28 cellular contexts compared by ENCODE assay signal in the genomic region with DNA sequence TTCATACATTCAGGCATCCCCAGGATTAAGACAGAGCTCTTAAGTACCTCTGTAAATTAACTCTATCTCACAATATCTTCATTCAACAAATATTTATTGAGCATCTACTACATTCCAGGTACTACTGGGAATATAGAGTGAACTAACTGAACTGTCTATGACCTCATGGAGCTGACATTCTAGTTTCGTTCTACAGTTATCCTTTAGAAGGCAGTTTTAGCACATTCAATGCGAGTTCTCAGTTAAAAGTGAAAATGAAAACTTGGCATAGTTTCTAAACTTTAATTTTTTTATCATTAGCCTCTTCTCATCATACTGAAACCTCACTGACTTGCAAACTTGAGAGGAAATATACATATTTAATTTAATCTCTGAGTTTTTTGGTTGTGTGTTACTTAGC. TPM values are rescaled to one million over a fixed set of nuclear protein-coding genes. Genes with fewer than 3 reads are reported as not detected.
A peak's percentile ranks its signal among the peaks of the same experiment; 100 is the strongest.
DNase-seq lines count a peak whose midpoint lies in the region; ATAC-seq and TF ChIP-seq lines count a peak whose summit lies in the region.
"Had no signal": no experiment of that assay in that cellular context is flagged by ENCODE, and none has a peak within 500 bp of the region (broad histone marks: within the 10 kb centered on the region; RNA-seq: fewer than 3 reads in every experiment).

No MANE protein-coding gene starts in this region.

- H3K9me2 ChIP-seq in OCI-LY7 (ENCODE audit: insufficient read depth, low read length): no peaks in the 10 kb centered on the region

- no peak overlapping the region for H3K9ac ChIP-seq in colonic mucosa (ENCODE audit: low read depth in 2 of 2, low read length in 2 of 2)

- no peaks in the 10 kb centered on the region for H3K36me3 ChIP-seq in colonic mucosa
- H3K36me3 ChIP-seq in OCI-LY7 (ENCODE audit: insufficient read depth, low read length): no peaks in the 10 kb centered on the region
- H3K36me3 ChIP-seq: HAP-1, SJSA1 had no signal

- TF ChIP-seq CTCF in colonic mucosa (IDR thresholded peaks at IDR 0.05) (no peak), OCI-LY7 (conservative IDR thresholded peaks at IDR 0.05; ENCODE audit: low read length) (no peak; the same call in 1 of the 2 replicates)

- peak; percentile 9 for DNase-seq in OCI-M1 (lab: John Stamatoyannopoulos, UW)
- DNase-seq in colonic mucosa: no peak
- DNase-seq in OCI-LY7 (ENCODE audit: low spot score): no peak
- DNase-seq: C1 segment of cervical spinal cord; CD8-positive, alpha-beta memory T cell; DMS79 treated with DMSO at 0.1 percent for 48 hours; GF-D8; GOT3; HFFc6; KBM-7; NCI-H1092 treated with DMSO at 0.1 percent for 48 hours; NCI-H1436; NCI-H187 treated with DMSO at 0.1 percent for 48 hours; NCI-H2171 treated with DMSO at 0.1 percent for 48 hours; NCI-H345; NCI-H510A treated with DMSO at 0.1 percent for 48 hours; NCI-H748 treated with DMSO at 0.1 percent for 48 hours; Right ventricle myocardium superior; RPMI8226 had no signal

- no peaks in the 10 kb centered on the region for H3K4me1 ChIP-seq in colonic mucosa
- no peaks in the 10 kb centered on the region for H3K4me1 ChIP-seq in OCI-LY7 (ENCODE audit: insufficient read depth, low read length, poor library complexity, severe bottlenecking)
- H3K4me1 ChIP-seq: SJSA1 had no signal

- H3K9me3 ChIP-seq in colonic mucosa: no peaks in the 10 kb centered on the region
- H3K9me3 ChIP-seq in OCI-LY7 (ENCODE audit: low read length): no peaks in the 10 kb centered on the region
- H3K9me3 ChIP-seq: SJSA1 had no signal

- intact Hi-C loops in colonic mucosa (cut with DNase I): no loop called here
- intact Hi-C loops in OCI-LY7 (cut with micrococcal nuclease; ENCODE audit: unreplicated experiment): loop anchor here (10.0 kb wide), 1 partner anchor 408 kb away; a partner anchor contains a TSS

- no peaks in the 10 kb centered on the region for H3K79me2 ChIP-seq in OCI-LY7 (ENCODE audit: insufficient read depth, low read depth, low read length)

- no peaks in the 10 kb centered on the region for H4K20me1 ChIP-seq in OCI-LY7 (ENCODE audit: insufficient read depth, low read length)

- H3K4me3 ChIP-seq in colonic mucosa (no peak overlapping the region), OCI-LY7 (ENCODE audit: low read depth, low read length, poor library complexity, severe bottlenecking) (no peak overlapping the region)
- H3K4me3 ChIP-seq: HAP-1, SJSA1 had no signal

- no peak overlapping the region for H3K4me2 ChIP-seq in OCI-LY7 (ENCODE audit: low read length)

- H2AFZ ChIP-seq in OCI-LY7 (ENCODE audit: low read length): no peak overlapping the region

- H3K27ac ChIP-seq in colonic mucosa (no peak overlapping the region), OCI-LY7 (ENCODE audit: low read depth, low read length, poor library complexity, severe bottlenecking) (no peak overlapping the region)
- H3K27ac ChIP-seq: SJSA1 had no signal

- POLR2A ChIA-PET in OCI-LY7 (lab: Charles Lee): no interaction called here

- H3K27me3 ChIP-seq in colonic mucosa: no peaks in the 10 kb centered on the region
- H3K27me3 ChIP-seq: SJSA1 had no signal

- peak; percentile 58 for ATAC-seq in GM18498 (IDR thresholded peaks at IDR 0.05; ENCODE audit: unreplicated experiment)
- ATAC-seq in GM18868 (IDR thresholded peaks at IDR 0.05; ENCODE audit: unreplicated experiment): peak; percentile 46
- ATAC-seq in HG02938 (IDR thresholded peaks at IDR 0.05; ENCODE audit: unreplicated experiment): peak; percentile 45
- ATAC-seq in HG03135 (IDR thresholded peaks at IDR 0.05; ENCODE audit: unreplicated experiment): no peak
- ATAC-seq in HG02840 (IDR thresholded peaks at IDR 0.05; ENCODE audit: low FRiP score, unreplicated experiment): no peak

- BruUV-seq in OCI-LY7 (replicated peaks; lab: Mats Ljungman, UMichigan): no TSS peak

- CTCF ChIA-PET in OCI-LY7 (lab: Charles Lee; ENCODE audit: unreplicated experiment): no interaction called here

RNA-seq across cellular contexts. Expression of a gene that starts 10.7 kb away (rescaled TPM):
- total RNA-seq in colonic mucosa (not detected), OCI-LY7 (2022) (not detected in 2 replicates)
- not detected in 2 replicates for total RNA-seq in OCI-LY7 (2014; rRNA removed; shearing (Covaris generic))
- total RNA-seq: A673; CD8-positive, alpha-beta memory T cell; HFFc6; Right ventricle myocardium superior; SJSA1; T-helper 2 cell treated with Interferon-gamma antibody and Interleukin-4, amounts not matched to agents 100 ng/mL and 5 ng/mL, for 36 hours had no signal

RNA-seq across cellular contexts. Expression of a gene that starts 35.9 kb away (rescaled TPM):
- 10 to 100 TPM in 1 of 2 donors, 1 to 10 TPM in 1; 5.6 to 12.1 TPM for total RNA-seq in colonic mucosa
- total RNA-seq in OCI-LY7 (2014; rRNA removed; shearing (Covaris generic)): 0.51 TPM in 1 of 2 replicates, not detected in the other
- total RNA-seq in OCI-LY7 (2022): not detected in 2 replicates
- total RNA-seq: A673; HFFc6; T-helper 2 cell treated with Interferon-gamma antibody and Interleukin-4, amounts not matched to agents 100 ng/mL and 5 ng/mL, for 36 hours had no signal

Comparison
In these comparisons a context has a peak if more than half of its experiments do, and no peak if none do; other contexts are left out.
1. ATAC-seq: peak in GM18498 (single experiment), GM18868 (single experiment) and HG02938 (single experiment); none in HG03135 (single experiment) and HG02840 (single experiment).
2. RNA of a gene that starts 35.9 kb away (total RNA-seq): 5.6 to 12.1 TPM in colonic mucosa; 0.51 TPM in OCI-LY7; every median in the first group is over 4 times any median in the second.